In the genomic region with DNA sequence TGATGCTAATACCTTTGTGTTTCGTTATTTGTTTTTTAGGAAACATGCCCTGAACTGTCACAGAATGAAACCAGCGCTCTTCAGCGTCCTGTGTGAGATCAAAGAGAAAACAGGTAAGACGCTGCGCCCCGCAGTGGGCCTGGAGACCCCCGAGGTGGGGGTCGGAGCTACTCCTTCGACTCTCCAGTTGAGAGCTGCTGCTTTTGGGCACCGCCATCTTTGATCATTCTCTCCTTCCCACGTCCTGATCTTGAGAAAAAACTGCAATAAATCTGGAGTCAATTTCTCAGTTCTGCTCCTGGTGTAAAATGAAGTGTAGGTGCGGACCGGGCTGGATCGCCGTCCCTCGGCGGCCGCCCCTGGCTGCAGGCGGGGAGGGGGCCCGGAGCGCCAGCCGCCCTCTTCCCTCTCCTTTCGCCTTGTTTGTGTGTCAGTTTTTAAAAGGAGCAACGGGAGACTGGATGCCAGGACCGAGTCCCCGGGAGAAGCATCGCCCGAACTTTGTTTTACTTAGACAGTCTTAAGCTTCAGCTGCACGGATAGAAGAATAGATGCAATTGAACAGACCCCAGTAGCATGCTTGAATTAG, we compare ENCODE assay signal across 7 cellular contexts. TPM values are rescaled to one million over a fixed set of nuclear protein-coding genes. Genes with fewer than 3 reads are reported as not detected.
A peak's percentile ranks its signal among the peaks of the same experiment; 100 is the strongest.
DNase-seq lines count a peak whose midpoint lies in the region; ATAC-seq and TF ChIP-seq lines count a peak whose summit lies in the region.

No MANE protein-coding gene starts in this region.

- no peaks in the 10 kb centered on the region for H3K9me3 Mint-ChIP-seq in endothelial cell (ENCODE audit: unreplicated experiment)
- no peaks in the 10 kb centered on the region for H3K9me3 Mint-ChIP-seq in natural killer cell

- peak overlapping the region; percentile 98 for H2AFZ ChIP-seq in PC-9

- H3K27me3 ChIP-seq in PC-9 (ENCODE audit: insufficient read depth, low read depth) = no peaks in the 10 kb centered on the region

- ATAC-seq in natural killer cell (no peak), GM21447 (IDR thresholded peaks at IDR 0.05; ENCODE audit: unreplicated experiment) (no peak)

- no peak overlapping the region for H3K27ac ChIP-seq in PC-9

- H3K4me1 ChIP-seq in PC-9 (replicated peaks; ENCODE audit: insufficient read depth) = peaks cover 24% of the 10 kb centered on the region; the same call in 1 of the 2 replicates

- peaks cover 8% of the 10 kb centered on the region for H3K4me1 Mint-ChIP-seq in endothelial cell (ENCODE audit: unreplicated experiment)
- peaks cover 32 to 41% of the 10 kb centered on the region in 2 donors for H3K4me1 Mint-ChIP-seq in natural killer cell

- H3K4me3 ChIP-seq in GM12865 (ENCODE audit: low read depth, low read length) (peak overlapping the region; percentile 89), PC-9 (peak overlapping the region; percentile 85)

- H3K4me2 ChIP-seq in PC-9 = peak overlapping the region; percentile 94

- TF ChIP-seq CTCF in GM12865 (IDR thresholded peaks at IDR 0.05; ENCODE audit: insufficient read depth, low read depth, low read length, missing control alignments) = no peak
- TF ChIP-seq CTCF in PC-9 (conservative IDR thresholded peaks at IDR 0.05) = no peak
- TF ChIP-seq CTCF in endothelial cell (IDR thresholded peaks at IDR 0.05; ENCODE audit: unreplicated experiment) = no peak
- no peak for TF ChIP-seq CTCF in natural killer cell (IDR thresholded peaks at IDR 0.05)

- intact Hi-C loops in PC-9 (cut with micrococcal nuclease; ENCODE audit: unreplicated experiment) = loop anchor here (10.0 kb wide), 1 partner anchor 324 kb away; no protein-coding TSS in a partner anchor
- intact Hi-C loops in natural killer cell (cut with micrococcal nuclease) = loop anchor here (5.0 kb wide), 1 partner anchor 41 kb away; the partner anchor contains the start of gene MAPKAP1
- intact Hi-C loops in posterior cingulate gyrus (cut with DNase I) = no loop called here

- H3K36me3 ChIP-seq in PC-9 (ENCODE audit: low read depth) = no peaks in the 10 kb centered on the region

- peak overlapping the region; percentile 85 for H3K27ac Mint-ChIP-seq in endothelial cell (ENCODE audit: unreplicated experiment)
- H3K27ac Mint-ChIP-seq in natural killer cell = peak overlapping the region; percentile 79 to 85

- H3K27me3 Mint-ChIP-seq in endothelial cell (ENCODE audit: unreplicated experiment) = peaks cover 4% of the 10 kb centered on the region
- no peaks in the 10 kb centered on the region for H3K27me3 Mint-ChIP-seq in natural killer cell (ENCODE audit: low read depth in 2 of 2)

- H3K36me3 Mint-ChIP-seq in endothelial cell (ENCODE audit: low read depth, unreplicated experiment) = no peaks in the 10 kb centered on the region
- no peaks in the 10 kb centered on the region for H3K36me3 Mint-ChIP-seq in natural killer cell

- no peaks in the 10 kb centered on the region for H3K9me2 ChIP-seq in PC-9 (ENCODE audit: insufficient read depth)

- peaks cover 11% of the 10 kb centered on the region; the same call in 1 of the 2 replicates for H3F3A ChIP-seq in PC-9 (ENCODE audit: insufficient read depth, low read depth)

- H3K79me2 ChIP-seq in PC-9 (ENCODE audit: low read depth) = no peaks in the 10 kb centered on the region

- DNase-seq in GM12865 (ENCODE audit: low read depth) (no peak), PC-9 (no peak), endothelial cell (ENCODE audit: low spot score) (peak; percentile 28), natural killer cell (no peak), Kasumi-1 (lab: John Stamatoyannopoulos, UW) (no peak), posterior cingulate gyrus (no peak)

- CTCF ChIA-PET in PC-9 (lab: Charles Lee) = no interaction called here

- POLR2A ChIA-PET in PC-9 (lab: Charles Lee; ENCODE audit: unreplicated experiment) = interaction anchor here (0.6 kb wide), 1 partner anchor 101 kb away, joined by 6 read pairs; no protein-coding TSS in a partner anchor

- no peaks in the 10 kb centered on the region for H4K20me1 ChIP-seq in PC-9 (ENCODE audit: insufficient read depth)

- no peaks in the 10 kb centered on the region for H3K9me3 ChIP-seq in PC-9 (ENCODE audit: insufficient read depth, low read depth)

- H3K4me3 Mint-ChIP-seq in endothelial cell (ENCODE audit: unreplicated experiment) (peak overlapping the region; percentile 98), natural killer cell (peak overlapping the region; percentile 92)

- no TSS peak for BruUV-seq in PC-9 (replicated peaks; lab: Mats Ljungman, UMichigan)

RNA-seq across cellular contexts. Expression of gene PBX3, which starts 1.4 kb away (rescaled TPM):
- total RNA-seq in PC-9 (2021) (12.0 and 18.3 TPM in 2 replicates), endothelial cell (ENCODE audit: unreplicated experiment) (37.6 TPM), natural killer cell (10 to 100 TPM; 42.1 to 46.9 (median 44.6) TPM)

RNA-seq across cellular contexts. Expression of gene MAPKAP1, which starts 41.6 kb away (rescaled TPM):
- 112 and 115 TPM in 2 replicates for total RNA-seq in PC-9 (2021)
- 74.6 TPM for total RNA-seq in endothelial cell (ENCODE audit: unreplicated experiment)
- total RNA-seq in natural killer cell = 10 to 100 TPM; 51.1 to 73.0 (median 58.8) TPM
